Comparison of ENCODE assay signal across 2 cellular contexts in genomic region chr16:28830531-28830930, GRCh38.
TF ChIP-seq lines count a peak whose summit lies in the region.

No MANE protein-coding gene starts in this region.

TF ChIP-seq in HepG2, 621 proteins besides CTCF, POLR2A, EP300 and RAD21:
- TF ChIP-seq RBFOX2 (IDR thresholded peaks at IDR 0.05; ENCODE audit: low read depth, low read length) = 0 out of 2 replicates have a peak, but pooled peaks have one; percentile 49
- 0 out of 2 replicates have a peak, but pooled peaks have one; percentile 25 for TF ChIP-seq UBTF (CRISPR knock-in tag; IDR thresholded peaks at IDR 0.05)
- TF ChIP-seq RBM22 (optimal IDR thresholded peaks at IDR 0.05; ENCODE audit: low read length) = peak; percentile 56
- TF ChIP-seq HES4 (CRISPR knock-in tag; IDR thresholded peaks at IDR 0.05; ENCODE audit: borderline replicate concordance) = no peak
- TF ChIP-seq POLR2AphosphoS2 (IDR thresholded peaks at IDR 0.05; ENCODE audit: low read depth, low read length) = 0 out of 2 replicates have a peak, but pooled peaks have one; percentile 62
- TF ChIP-seq TSC22D2 (CRISPR knock-in tag; IDR thresholded peaks at IDR 0.05; ENCODE audit: borderline replicate concordance) = no peak
- peak; percentile 35 for TF ChIP-seq AGO2 (optimal IDR thresholded peaks at IDR 0.05; ENCODE audit: low read depth, low read length)
- 0 out of 2 replicates have a peak, but pooled peaks have one; percentile 8 for TF ChIP-seq NR2C2 (CRISPR knock-in tag; IDR thresholded peaks at IDR 0.05; ENCODE audit: borderline replicate concordance)

TF ChIP-seq in H1, 55 proteins besides CTCF, POLR2A, EP300 and RAD21:
- no peak for TF ChIP-seq KDM4A (IDR thresholded peaks at IDR 0.05; ENCODE audit: low read depth, low read length, severe bottlenecking)
- no peak for TF ChIP-seq CEBPB (IDR thresholded peaks at IDR 0.05; ENCODE audit: low read depth, low read length)
- TF ChIP-seq NRF1 (IDR thresholded peaks at IDR 0.05; ENCODE audit: low read depth, low read length) = no peak
- TF ChIP-seq SUZ12 (IDR thresholded peaks at IDR 0.05; ENCODE audit: low read length) = no peak
- TF ChIP-seq YY1 (IDR thresholded peaks at IDR 0.05; ENCODE audit: low read depth, low read length) = no peak
- no peak for TF ChIP-seq SIRT6 (IDR thresholded peaks at IDR 0.05; ENCODE audit: low read length)
- TF ChIP-seq CHD7 (IDR thresholded peaks at IDR 0.05; ENCODE audit: insufficient replicate concordance, low read length) = no peak
- TF ChIP-seq KDM5A (IDR thresholded peaks at IDR 0.05; ENCODE audit: low read length) = no peak
